Comparison of ENCODE assay signal across 7 cellular contexts in genomic region chr7:5307221-5308142, GRCh38. TPM values are rescaled to one million over a fixed set of nuclear protein-coding genes. Genes with fewer than 3 reads are reported as not detected.
DNase-seq lines count a peak whose midpoint lies in the region; ATAC-seq and TF ChIP-seq lines count a peak whose summit lies in the region.
"Not testable (repeated sequence)": the region's sequence is repeated elsewhere in the genome, so short reads cannot be mapped to it uniquely, and the experiment has no call there.

No MANE protein-coding gene starts in this region.

- not testable (repeated sequence) for H3K4me1 ChIP-seq in A673 (ENCODE audit: insufficient read depth, low read length, poor library complexity, severe bottlenecking); HCT116 (ENCODE audit: control insufficient read depth in 1 of 2, insufficient read depth in 2 of 2, low read length in 2 of 2); Panc1 (ENCODE audit: control insufficient read depth, insufficient read depth, low read length); mammary epithelial cell (ENCODE audit: insufficient read depth, low read length); mucosa of descending colon (ENCODE audit: low read depth)

- H3K36me3 ChIP-seq in A673 (ENCODE audit: insufficient read depth, low read length, poor library complexity, severe bottlenecking), result peaks cover 26% of the 10 kb centered on the region
- not testable (repeated sequence) for H3K36me3 ChIP-seq in HCT116 (ENCODE audit: control insufficient read depth in 1 of 2, insufficient read depth in 2 of 2, low read length in 2 of 2); Panc1 (ENCODE audit: control insufficient read depth, insufficient read depth, low read length); mammary epithelial cell (ENCODE audit: insufficient read depth, low read length); mucosa of descending colon (ENCODE audit: low read depth)

- H3K9me3 ChIP-seq in A673 (ENCODE audit: low read depth, low read length, poor library complexity, severe bottlenecking); HCT116 (ENCODE audit: control insufficient read depth in 1 of 2, insufficient read depth in 1 of 2, low read depth in 1 of 2, low read length in 2 of 2); Panc1 (ENCODE audit: control insufficient read depth, insufficient read depth, low read depth, low read length); mammary epithelial cell (replicated peaks; ENCODE audit: insufficient read depth, low read length); mucosa of descending colon: not testable (repeated sequence)

- not testable (repeated sequence) for H3K27me3 ChIP-seq in A673 (replicated peaks; ENCODE audit: insufficient read depth, low read depth, low read length, poor library complexity); HCT116 (ENCODE audit: insufficient read depth, low read length); Panc1 (ENCODE audit: control insufficient read depth, insufficient read depth, low read length); mammary epithelial cell (ENCODE audit: insufficient read depth, low read length)

- peaks cover 46% of the 10 kb centered on the region for H3K36me3 Mint-ChIP-seq in stimulated activated memory B cell treated with anti-CD40 and anti-IgM and Interleukin-4, amounts not matched to agents 10 μg/mL and 1 μg/mL and 100 μg/mL, for 72 hours

- not testable (repeated sequence) for H3K79me2 ChIP-seq in HCT116 (ENCODE audit: insufficient read depth, low read length); mammary epithelial cell (ENCODE audit: insufficient read depth, low read length)

- TF ChIP-seq RAD21 in HCT116 (IDR thresholded peaks at IDR 0.05; ENCODE audit: low read depth), result not testable (repeated sequence)

- H2AFZ ChIP-seq in HCT116 (ENCODE audit: low read depth, low read length, poor library complexity, severe bottlenecking); mammary epithelial cell (ENCODE audit: low read depth, low read length): not testable (repeated sequence)

- not testable (repeated sequence) for DNase-seq in A673 (ENCODE audit: low spot score); HCT116 (ENCODE audit: low read depth, low spot score); Panc1 (ENCODE audit: low read depth, low spot score); mammary epithelial cell
- peak in 2 of 3 donors; percentile 75 to 82 for DNase-seq in mucosa of descending colon

- WGBS in mammary epithelial cell (ENCODE audit: low coverage, missing lambda C conversion rate), result 94% methylated on average over 18 of the region's 39 CpGs

- CTCF ChIA-PET in A673 (lab: Charles Lee); HCT116 (lab: Charles Lee); mammary epithelial cell (lab: Charles Lee; ENCODE audit: low non-redundant PET): not testable (repeated sequence)
- CTCF ChIA-PET in Panc1 (lab: Charles Lee), result interaction anchor here (0.6 kb wide), 1 partner anchor 88 kb away, joined by 3 read pairs; no protein-coding TSS in a partner anchor

- POLR2A ChIA-PET in A673 (lab: Charles Lee; ENCODE audit: low non-redundant PET); HCT116 (lab: Charles Lee); Panc1 (lab: Charles Lee): not testable (repeated sequence)

- not testable (repeated sequence) for H4K20me1 ChIP-seq in HCT116 (ENCODE audit: insufficient read depth); mammary epithelial cell (ENCODE audit: insufficient read depth, low read length)

- not testable (repeated sequence) for TF ChIP-seq CTCF in A673 (conservative IDR thresholded peaks at IDR 0.05; ENCODE audit: low read depth, low read length); HCT116 (IDR thresholded peaks at IDR 0.05 in 2 of 3, conservative IDR thresholded peaks at IDR 0.05 in 1 of 3; ENCODE audit: borderline replicate concordance in 1 of 3, insufficient read depth in 1 of 3, low read depth in 2 of 3, low read length in 2 of 3); Panc1 (IDR thresholded peaks at IDR 0.05); mammary epithelial cell (conservative IDR thresholded peaks at IDR 0.05 in 1 of 2, IDR thresholded peaks at IDR 0.05 in 1 of 2; ENCODE audit: extremely low read depth in 1 of 2, insufficient read depth in 1 of 2, low read depth in 1 of 2, low read length in 2 of 2); mucosa of descending colon (IDR thresholded peaks at IDR 0.05)

- not testable (repeated sequence) for H3K27me3 Mint-ChIP-seq in stimulated activated memory B cell treated with anti-CD40 and anti-IgM and Interleukin-4, amounts not matched to agents 10 μg/mL and 1 μg/mL and 100 μg/mL, for 72 hours

- not testable (repeated sequence) for H3K27ac ChIP-seq in A673 (ENCODE audit: low read depth, low read length, poor library complexity, severe bottlenecking); HCT116 (ENCODE audit: low read depth, low read length); Panc1 (ENCODE audit: low read length); mammary epithelial cell (ENCODE audit: insufficient read depth, low read depth, low read length)

- RAD21 ChIA-PET in HCT116 (lab: Charles Lee; ENCODE audit: low non-redundant PET in 1 of 2, low total read pairs in 2 of 2, uncharacterized antibody in 2 of 2, unreplicated experiment in 2 of 2), result not testable (repeated sequence)

- intact Hi-C loops in A673 (cut with micrococcal nuclease; ENCODE audit: unreplicated experiment); HCT116 (cut with micrococcal nuclease); Panc1 (cut with micrococcal nuclease; ENCODE audit: unreplicated experiment); mammary epithelial cell (cut with micrococcal nuclease); mucosa of descending colon (cut with DNase I, micrococcal nuclease): not testable (repeated sequence)

- H3K9ac ChIP-seq in HCT116 (ENCODE audit: low read length); mammary epithelial cell (ENCODE audit: insufficient read depth, low read length): not testable (repeated sequence)

- not testable (repeated sequence) for H3K4me2 ChIP-seq in HCT116 (ENCODE audit: low read length); mammary epithelial cell (ENCODE audit: insufficient read depth, low read depth, low read length)

- not testable (repeated sequence) for H3K4me1 Mint-ChIP-seq in stimulated activated memory B cell treated with anti-CD40 and anti-IgM and Interleukin-4, amounts not matched to agents 10 μg/mL and 1 μg/mL and 100 μg/mL, for 72 hours

- not testable (repeated sequence) for H3K9me2 ChIP-seq in HCT116 (ENCODE audit: insufficient read depth)

- not testable (repeated sequence) for TF ChIP-seq POLR2A in HCT116 (IDR thresholded peaks at IDR 0.05; ENCODE audit: borderline replicate concordance, extremely low read depth, insufficient read depth, insufficient read length)

- not testable (repeated sequence) for ATAC-seq in HCT116, Panc1
- ATAC-seq in esophagus mucosa, result peak; percentile 12
- peak; percentile 76 for ATAC-seq in mucosa of descending colon
- peak; percentile 9 for ATAC-seq in stimulated activated memory B cell treated with anti-CD40 and anti-IgM and Interleukin-4, amounts not matched to agents 10 μg/mL and 1 μg/mL and 100 μg/mL, for 72 hours

- not testable (repeated sequence) for H3K4me3 Mint-ChIP-seq in stimulated activated memory B cell treated with anti-CD40 and anti-IgM and Interleukin-4, amounts not matched to agents 10 μg/mL and 1 μg/mL and 100 μg/mL, for 72 hours

- in situ Hi-C loops in Panc1 (cut with HindIII; ENCODE audit: low pct_unique_long_range_greater_than_20kb, low sequenced_read_pairs); mammary epithelial cell (cut with MboI; ENCODE audit: low sequenced_read_pairs in 2 of 2): not testable (repeated sequence)

- BruUV-seq in A673 (replicated peaks; lab: Mats Ljungman, UMichigan) (TSS peak; percentile 63), HCT116 (replicated peaks; lab: Mats Ljungman, UMichigan) (TSS peak; percentile 38), Panc1 (replicated peaks; lab: Mats Ljungman, UMichigan) (TSS peak; percentile 57), mammary epithelial cell (replicated peaks; lab: Mats Ljungman, UMichigan) (TSS peak; percentile 65)

- H3K4me3 ChIP-seq in A673 (ENCODE audit: low read depth, low read length, poor library complexity, severe bottlenecking); HCT116 (replicated peaks in 1 of 2; ENCODE audit: low read depth in 1 of 2, low read length in 2 of 2); Panc1 (ENCODE audit: low read depth in 2 of 2, low read length in 2 of 2); mammary epithelial cell (replicated peaks in 1 of 3; ENCODE audit: insufficient read depth in 1 of 3, low read depth in 2 of 3, low read length in 3 of 3); mucosa of descending colon: not testable (repeated sequence)

- H3K9me3 Mint-ChIP-seq in stimulated activated memory B cell treated with anti-CD40 and anti-IgM and Interleukin-4, amounts not matched to agents 10 μg/mL and 1 μg/mL and 100 μg/mL, for 72 hours, result not testable (repeated sequence)

- H3K27ac Mint-ChIP-seq in stimulated activated memory B cell treated with anti-CD40 and anti-IgM and Interleukin-4, amounts not matched to agents 10 μg/mL and 1 μg/mL and 100 μg/mL, for 72 hours, result not testable (repeated sequence)

- dilution Hi-C loops in mammary epithelial cell (cut with HindIII; ENCODE audit: low sequenced_read_pairs), result not testable (repeated sequence)

RNA-seq across cellular contexts. Expression of gene SLC29A4, which starts 24.7 kb away (rescaled TPM):
- total RNA-seq in A673 (2021) (27.7 and 38.6 TPM in 2 replicates), HCT116 (2021; ENCODE audit: unreplicated experiment) (24.5 TPM), Panc1 (2021; ENCODE audit: unreplicated experiment) (38.9 TPM), mammary epithelial cell (1 to 10 TPM; 4.7 to 4.8 TPM), esophagus mucosa (0.48 TPM), mucosa of descending colon (1 to 10 TPM; 5.4 to 7.4 (median 5.5) TPM)
- 21.2 and 27.5 TPM in 2 replicates for polyA plus RNA-seq in HCT116 (2012)
- polyA plus RNA-seq in Panc1 (2012; ENCODE audit: insufficient read length), result 83.6 TPM
- 0.59 TPM for polyA plus RNA-seq in mammary epithelial cell
- not detected for polyA minus RNA-seq in mammary epithelial cell
